1 cellular context compared by ENCODE assay signal in the genomic region with DNA sequence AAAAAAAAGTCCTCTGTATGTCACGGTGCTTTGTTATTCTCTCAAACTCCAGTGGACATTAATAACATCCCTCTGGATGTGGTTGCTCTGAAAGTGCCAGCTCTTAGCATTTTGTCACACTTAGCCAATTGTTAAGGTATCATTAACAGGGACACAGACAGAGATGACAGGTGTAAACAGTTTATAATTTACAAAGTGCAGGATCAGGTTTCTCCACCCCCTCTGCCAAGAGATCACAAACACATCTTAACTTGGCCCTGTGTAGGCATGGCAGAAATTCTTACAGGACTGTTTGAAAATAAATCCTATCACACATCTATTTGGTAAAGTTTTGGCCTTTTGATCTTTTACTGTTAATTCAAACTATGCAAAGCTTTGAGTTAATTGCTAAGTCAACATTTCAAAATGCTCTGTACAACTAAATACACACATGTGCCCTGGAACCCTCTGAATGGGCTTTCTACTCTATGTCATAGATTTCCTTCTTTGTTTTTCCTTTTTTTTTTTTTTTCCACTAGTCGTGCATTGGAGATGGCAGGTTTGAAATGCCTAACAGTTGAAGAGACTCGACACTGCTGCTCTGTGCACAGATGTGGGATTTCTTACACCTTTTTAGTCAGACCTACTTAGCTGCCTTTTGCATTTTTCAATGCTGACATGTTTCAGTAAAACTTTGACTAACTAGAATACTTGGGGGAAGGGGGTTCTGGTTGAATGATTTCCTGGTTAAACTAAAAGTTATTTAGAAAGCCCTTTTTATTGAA.
A peak's percentile ranks its signal among the peaks of the same experiment; 100 is the strongest.
TF ChIP-seq lines count a peak whose summit lies in the region.

No MANE protein-coding gene starts in this region.

TF ChIP-seq in HepG2, 621 proteins besides CTCF, POLR2A, EP300 and RAD21 (continued from another document and continues in another):
- TF ChIP-seq, protein P1, sequence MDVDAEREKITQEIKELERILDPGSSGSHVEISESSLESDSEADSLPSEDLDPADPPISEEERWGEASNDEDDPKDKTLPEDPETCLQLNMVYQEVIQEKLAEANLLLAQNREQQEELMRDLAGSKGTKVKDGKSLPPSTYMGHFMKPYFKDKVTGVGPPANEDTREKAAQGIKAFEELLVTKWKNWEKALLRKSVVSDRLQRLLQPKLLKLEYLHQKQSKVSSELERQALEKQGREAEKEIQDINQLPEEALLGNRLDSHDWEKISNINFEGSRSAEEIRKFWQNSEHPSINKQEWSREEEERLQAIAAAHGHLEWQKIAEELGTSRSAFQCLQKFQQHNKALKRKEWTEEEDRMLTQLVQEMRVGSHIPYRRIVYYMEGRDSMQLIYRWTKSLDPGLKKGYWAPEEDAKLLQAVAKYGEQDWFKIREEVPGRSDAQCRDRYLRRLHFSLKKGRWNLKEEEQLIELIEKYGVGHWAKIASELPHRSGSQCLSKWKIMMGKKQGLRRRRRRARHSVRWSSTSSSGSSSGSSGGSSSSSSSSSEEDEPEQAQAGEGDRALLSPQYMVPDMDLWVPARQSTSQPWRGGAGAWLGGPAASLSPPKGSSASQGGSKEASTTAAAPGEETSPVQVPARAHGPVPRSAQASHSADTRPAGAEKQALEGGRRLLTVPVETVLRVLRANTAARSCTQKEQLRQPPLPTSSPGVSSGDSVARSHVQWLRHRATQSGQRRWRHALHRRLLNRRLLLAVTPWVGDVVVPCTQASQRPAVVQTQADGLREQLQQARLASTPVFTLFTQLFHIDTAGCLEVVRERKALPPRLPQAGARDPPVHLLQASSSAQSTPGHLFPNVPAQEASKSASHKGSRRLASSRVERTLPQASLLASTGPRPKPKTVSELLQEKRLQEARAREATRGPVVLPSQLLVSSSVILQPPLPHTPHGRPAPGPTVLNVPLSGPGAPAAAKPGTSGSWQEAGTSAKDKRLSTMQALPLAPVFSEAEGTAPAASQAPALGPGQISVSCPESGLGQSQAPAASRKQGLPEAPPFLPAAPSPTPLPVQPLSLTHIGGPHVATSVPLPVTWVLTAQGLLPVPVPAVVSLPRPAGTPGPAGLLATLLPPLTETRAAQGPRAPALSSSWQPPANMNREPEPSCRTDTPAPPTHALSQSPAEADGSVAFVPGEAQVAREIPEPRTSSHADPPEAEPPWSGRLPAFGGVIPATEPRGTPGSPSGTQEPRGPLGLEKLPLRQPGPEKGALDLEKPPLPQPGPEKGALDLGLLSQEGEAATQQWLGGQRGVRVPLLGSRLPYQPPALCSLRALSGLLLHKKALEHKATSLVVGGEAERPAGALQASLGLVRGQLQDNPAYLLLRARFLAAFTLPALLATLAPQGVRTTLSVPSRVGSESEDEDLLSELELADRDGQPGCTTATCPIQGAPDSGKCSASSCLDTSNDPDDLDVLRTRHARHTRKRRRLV (CRISPR knock-in tag; IDR thresholded peaks at IDR 0.05): no peak
- TF ChIP-seq DNMT1 (CRISPR knock-in tag; IDR thresholded peaks at IDR 0.05): no peak
- TF ChIP-seq, protein P2, sequence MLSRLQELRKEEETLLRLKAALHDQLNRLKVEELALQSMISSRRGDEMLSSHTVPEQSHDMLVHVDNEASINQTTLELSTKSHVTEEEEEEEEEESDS (CRISPR knock-in tag; IDR thresholded peaks at IDR 0.05; ENCODE audit: borderline replicate concordance): no peak
- no peak for TF ChIP-seq ZBTB3 (CRISPR knock-in tag; IDR thresholded peaks at IDR 0.05; ENCODE audit: borderline replicate concordance, low read depth)
- no peak for TF ChIP-seq ZFP41 (CRISPR knock-in tag; IDR thresholded peaks at IDR 0.05; ENCODE audit: borderline replicate concordance)
- no peak for TF ChIP-seq ZBTB26 (CRISPR knock-in tag; IDR thresholded peaks at IDR 0.05; ENCODE audit: borderline replicate concordance)
- peak; percentile 15; the same call in 1 of the 2 replicates for TF ChIP-seq ZNF644 (CRISPR knock-in tag; IDR thresholded peaks at IDR 0.05; ENCODE audit: low read depth)
- TF ChIP-seq IKZF1 (IDR thresholded peaks at IDR 0.05): no peak
- no peak for TF ChIP-seq ZBTB7B (CRISPR knock-in tag; IDR thresholded peaks at IDR 0.05)
- TF ChIP-seq, protein P3, sequence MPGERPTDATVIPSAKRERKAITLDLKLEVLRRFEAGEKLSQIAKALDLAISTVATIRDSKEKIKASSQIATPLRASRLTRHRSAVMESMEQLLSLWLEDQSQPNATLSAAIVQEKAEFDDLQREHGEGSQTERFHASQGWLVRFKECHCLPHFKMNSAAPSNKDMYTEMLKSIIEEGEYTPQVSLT (CRISPR knock-in tag; IDR thresholded peaks at IDR 0.05; ENCODE audit: borderline replicate concordance, low read depth): no peak
- TF ChIP-seq ZNF674 (CRISPR knock-in tag; IDR thresholded peaks at IDR 0.05; ENCODE audit: low read depth): no peak
- no peak for TF ChIP-seq ZNF501 (CRISPR knock-in tag; IDR thresholded peaks at IDR 0.05)
- no peak for TF ChIP-seq ZNF567 (CRISPR knock-in tag; IDR thresholded peaks at IDR 0.05; ENCODE audit: borderline replicate concordance)
- no peak for TF ChIP-seq ZNF251 (CRISPR knock-in tag; IDR thresholded peaks at IDR 0.05)
- no peak for TF ChIP-seq KDM2A (CRISPR knock-in tag; IDR thresholded peaks at IDR 0.05; ENCODE audit: borderline replicate concordance, low read depth)
- TF ChIP-seq MEIS1 (CRISPR knock-in tag; IDR thresholded peaks at IDR 0.05; ENCODE audit: borderline replicate concordance): no peak; the same call in 1 of the 2 replicates
- no peak for TF ChIP-seq ZNF512 (CRISPR knock-in tag; IDR thresholded peaks at IDR 0.05)
- TF ChIP-seq NFRKB (IDR thresholded peaks at IDR 0.05): no peak
- TF ChIP-seq NR0B2 (CRISPR knock-in tag; IDR thresholded peaks at IDR 0.05): no peak
- no peak for TF ChIP-seq TOPORS (CRISPR knock-in tag; IDR thresholded peaks at IDR 0.05)
- TF ChIP-seq NFKBIZ (CRISPR knock-in tag; IDR thresholded peaks at IDR 0.05): 0 out of 2 replicates have a peak, but pooled peaks have one; percentile 64
- TF ChIP-seq ZNF264 (CRISPR knock-in tag; IDR thresholded peaks at IDR 0.05): no peak
- no peak for TF ChIP-seq PHB2 (IDR thresholded peaks at IDR 0.05; ENCODE audit: partially characterized antibody)
- no peak for TF ChIP-seq CREB1 (IDR thresholded peaks at IDR 0.05)
- peak; percentile 77 for TF ChIP-seq CREB1 (CRISPR knock-in tag; IDR thresholded peaks at IDR 0.05)
- TF ChIP-seq, protein P4, sequence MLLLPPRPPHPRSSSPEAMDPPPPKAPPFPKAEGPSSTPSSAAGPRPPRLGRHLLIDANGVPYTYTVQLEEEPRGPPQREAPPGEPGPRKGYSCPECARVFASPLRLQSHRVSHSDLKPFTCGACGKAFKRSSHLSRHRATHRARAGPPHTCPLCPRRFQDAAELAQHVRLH (CRISPR knock-in tag; IDR thresholded peaks at IDR 0.05; ENCODE audit: borderline replicate concordance, low read depth): no peak
- TF ChIP-seq, protein P5, sequence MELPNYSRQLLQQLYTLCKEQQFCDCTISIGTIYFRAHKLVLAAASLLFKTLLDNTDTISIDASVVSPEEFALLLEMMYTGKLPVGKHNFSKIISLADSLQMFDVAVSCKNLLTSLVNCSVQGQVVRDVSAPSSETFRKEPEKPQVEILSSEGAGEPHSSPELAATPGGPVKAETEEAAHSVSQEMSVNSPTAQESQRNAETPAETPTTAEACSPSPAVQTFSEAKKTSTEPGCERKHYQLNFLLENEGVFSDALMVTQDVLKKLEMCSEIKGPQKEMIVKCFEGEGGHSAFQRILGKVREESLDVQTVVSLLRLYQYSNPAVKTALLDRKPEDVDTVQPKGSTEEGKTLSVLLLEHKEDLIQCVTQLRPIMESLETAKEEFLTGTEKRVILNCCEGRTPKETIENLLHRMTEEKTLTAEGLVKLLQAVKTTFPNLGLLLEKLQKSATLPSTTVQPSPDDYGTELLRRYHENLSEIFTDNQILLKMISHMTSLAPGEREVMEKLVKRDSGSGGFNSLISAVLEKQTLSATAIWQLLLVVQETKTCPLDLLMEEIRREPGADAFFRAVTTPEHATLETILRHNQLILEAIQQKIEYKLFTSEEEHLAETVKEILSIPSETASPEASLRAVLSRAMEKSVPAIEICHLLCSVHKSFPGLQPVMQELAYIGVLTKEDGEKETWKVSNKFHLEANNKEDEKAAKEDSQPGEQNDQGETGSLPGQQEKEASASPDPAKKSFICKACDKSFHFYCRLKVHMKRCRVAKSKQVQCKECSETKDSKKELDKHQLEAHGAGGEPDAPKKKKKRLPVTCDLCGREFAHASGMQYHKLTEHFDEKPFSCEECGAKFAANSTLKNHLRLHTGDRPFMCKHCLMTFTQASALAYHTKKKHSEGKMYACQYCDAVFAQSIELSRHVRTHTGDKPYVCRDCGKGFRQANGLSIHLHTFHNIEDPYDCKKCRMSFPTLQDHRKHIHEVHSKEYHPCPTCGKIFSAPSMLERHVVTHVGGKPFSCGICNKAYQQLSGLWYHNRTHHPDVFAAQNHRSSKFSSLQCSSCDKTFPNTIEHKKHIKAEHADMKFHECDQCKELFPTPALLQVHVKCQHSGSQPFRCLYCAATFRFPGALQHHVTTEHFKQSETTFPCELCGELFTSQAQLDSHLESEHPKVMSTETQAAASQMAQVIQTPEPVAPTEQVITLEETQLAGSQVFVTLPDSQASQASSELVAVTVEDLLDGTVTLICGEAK (IDR thresholded peaks at IDR 0.05): no peak
- TF ChIP-seq, protein P5 (CRISPR knock-in tag; IDR thresholded peaks at IDR 0.05): no peak
- TF ChIP-seq MBD4 (IDR thresholded peaks at IDR 0.05; ENCODE audit: borderline replicate concordance, low read length): peak; percentile 95; the same call in 1 of the 2 replicates
- TF ChIP-seq, protein P6, sequence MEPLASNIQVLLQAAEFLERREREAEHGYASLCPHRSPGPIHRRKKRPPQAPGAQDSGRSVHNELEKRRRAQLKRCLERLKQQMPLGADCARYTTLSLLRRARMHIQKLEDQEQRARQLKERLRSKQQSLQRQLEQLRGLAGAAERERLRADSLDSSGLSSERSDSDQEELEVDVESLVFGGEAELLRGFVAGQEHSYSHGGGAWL (CRISPR knock-in tag; IDR thresholded peaks at IDR 0.05): no peak
- TF ChIP-seq TFAP4 (IDR thresholded peaks at IDR 0.05; ENCODE audit: borderline replicate concordance, low read depth): peak; percentile 54; the same call in 1 of the 2 replicates
- TF ChIP-seq NR1H2 (CRISPR knock-in tag; IDR thresholded peaks at IDR 0.05; ENCODE audit: borderline replicate concordance, low read depth): no peak
- TF ChIP-seq, protein P7, sequence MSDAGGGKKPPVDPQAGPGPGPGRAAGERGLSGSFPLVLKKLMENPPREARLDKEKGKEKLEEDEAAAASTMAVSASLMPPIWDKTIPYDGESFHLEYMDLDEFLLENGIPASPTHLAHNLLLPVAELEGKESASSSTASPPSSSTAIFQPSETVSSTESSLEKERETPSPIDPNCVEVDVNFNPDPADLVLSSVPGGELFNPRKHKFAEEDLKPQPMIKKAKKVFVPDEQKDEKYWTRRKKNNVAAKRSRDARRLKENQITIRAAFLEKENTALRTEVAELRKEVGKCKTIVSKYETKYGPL (CRISPR knock-in tag; IDR thresholded peaks at IDR 0.05): no peak
- TF ChIP-seq XBP1 (CRISPR knock-in tag; IDR thresholded peaks at IDR 0.05): no peak
- TF ChIP-seq MXI1 (IDR thresholded peaks at IDR 0.05; ENCODE audit: borderline replicate concordance, low read depth, low read length): peak; percentile 10; the same call in 1 of the 3 replicates
